Comparison of ENCODE assay signal across 10 cellular contexts in genomic region chr12:14953752-14954151, GRCh38. TPM values are rescaled to one million over a fixed set of nuclear protein-coding genes. Genes with fewer than 3 reads are reported as not detected.
DNase-seq lines count a peak whose midpoint lies in the region; ATAC-seq, FAIRE-seq and TF ChIP-seq lines count a peak whose summit lies in the region.
"Had no signal": no experiment of that assay in that cellular context is flagged by ENCODE, and none has a peak within 500 bp of the region (broad histone marks: within the 10 kb centered on the region; RNA-seq: fewer than 3 reads in every experiment).

No MANE protein-coding gene starts in this region.

- H2AFZ ChIP-seq in osteoblast (ENCODE audit: low read length), result peak overlapping the region; percentile 46

- H3K27ac Mint-ChIP-seq in CD8-positive, alpha-beta T cell, result peak overlapping the region; percentile 94
- H3K27ac Mint-ChIP-seq in HFFc6, result 0 out of 2 replicates have a peak overlapping the region, but pooled peaks have one; percentile 21
- H3K27ac Mint-ChIP-seq in activated naive CD8-positive, alpha-beta T cell treated with anti-CD3 and anti-CD28 coated beads, Interleukin-2, amount 50 U/mL, for 24 hours, result peak overlapping the region; percentile 94

- peak overlapping the region; percentile 38 for H3K4me3 ChIP-seq in CD8-positive, alpha-beta T cell (ENCODE audit: low read depth, low read length)
- no peak overlapping the region for H3K4me3 ChIP-seq in osteoblast (ENCODE audit: insufficient read depth, low read length)

- peaks cover 18% of the 10 kb centered on the region for H3K36me3 ChIP-seq in CD8-positive, alpha-beta T cell (ENCODE audit: insufficient read depth, low read length)
- H3K36me3 ChIP-seq in osteoblast (ENCODE audit: insufficient read depth, low read length), result no peaks in the 10 kb centered on the region

- CTCF ChIA-PET in CD8-positive, alpha-beta T cell (lab: Charles Lee), result interaction anchor here (1.2 to 1.4 kb wide), 3 partner anchors 10 to 102 kb away, joined by 3 to 5 read pairs (median 3); partner anchors contain the start of gene ERP27

- FAIRE-seq in RCC 7860 (lab: Jason Lieb, UNC), result no peak

- intact Hi-C loops in CD8-positive, alpha-beta T cell (cut with DNase I, micrococcal nuclease), result loop anchor here (2.0 to 10.0 kb wide), 5 partner anchors 39 to 931 kb away; partner anchors contain the start of gene STRAP (in 1 of the 2)

- H3K4me1 ChIP-seq in CD8-positive, alpha-beta T cell (ENCODE audit: insufficient read depth, low read length), result peaks cover 78% of the 10 kb centered on the region
- H3K4me1 ChIP-seq in osteoblast (ENCODE audit: insufficient read depth, low read length), result peaks cover 26% of the 10 kb centered on the region

- H3K27me3 Mint-ChIP-seq in CD8-positive, alpha-beta T cell (ENCODE audit: low read depth), result no peaks in the 10 kb centered on the region
- peaks cover 5% of the 10 kb centered on the region for H3K27me3 Mint-ChIP-seq in HFFc6 (ENCODE audit: insufficient read depth)
- no peaks in the 10 kb centered on the region for H3K27me3 Mint-ChIP-seq in activated naive CD8-positive, alpha-beta T cell treated with anti-CD3 and anti-CD28 coated beads, Interleukin-2, amount 50 U/mL, for 24 hours

- POLR2A ChIA-PET in CD8-positive, alpha-beta T cell (lab: Charles Lee), result interaction anchor here (0.8 to 2.9 kb wide), 6 partner anchors 8 to 183 kb away, joined by 3 to 9 read pairs (median 4); partner anchors contain the start of gene ERP27

- H3K4me2 ChIP-seq in osteoblast (ENCODE audit: insufficient read depth, low read length), result no peak overlapping the region

- H3K4me1 Mint-ChIP-seq in CD8-positive, alpha-beta T cell (ENCODE audit: low read depth), result peaks cover 91% of the 10 kb centered on the region
- H3K4me1 Mint-ChIP-seq in HFFc6 (ENCODE audit: low read depth), result peaks cover 45% of the 10 kb centered on the region
- peaks cover 92% of the 10 kb centered on the region for H3K4me1 Mint-ChIP-seq in activated naive CD8-positive, alpha-beta T cell treated with anti-CD3 and anti-CD28 coated beads, Interleukin-2, amount 50 U/mL, for 24 hours

- H3K79me2 ChIP-seq in osteoblast (ENCODE audit: insufficient read depth, low read length), result no peaks in the 10 kb centered on the region

- H3K36me3 Mint-ChIP-seq in CD8-positive, alpha-beta T cell, result peaks cover 80% of the 10 kb centered on the region
- H3K36me3 Mint-ChIP-seq in HFFc6 (ENCODE audit: low read depth), result no peaks in the 10 kb centered on the region
- peaks cover 38% of the 10 kb centered on the region for H3K36me3 Mint-ChIP-seq in activated naive CD8-positive, alpha-beta T cell treated with anti-CD3 and anti-CD28 coated beads, Interleukin-2, amount 50 U/mL, for 24 hours (ENCODE audit: low read depth)

- H3K4me3 Mint-ChIP-seq in CD8-positive, alpha-beta T cell, result peak overlapping the region; percentile 80
- H3K4me3 Mint-ChIP-seq in HFFc6, result no peak overlapping the region
- peak overlapping the region; percentile 75 for H3K4me3 Mint-ChIP-seq in activated naive CD8-positive, alpha-beta T cell treated with anti-CD3 and anti-CD28 coated beads, Interleukin-2, amount 50 U/mL, for 24 hours

- H3K9me3 Mint-ChIP-seq in CD8-positive, alpha-beta T cell, result no peaks in the 10 kb centered on the region
- no peaks in the 10 kb centered on the region for H3K9me3 Mint-ChIP-seq in HFFc6
- H3K9me3 Mint-ChIP-seq in activated naive CD8-positive, alpha-beta T cell treated with anti-CD3 and anti-CD28 coated beads, Interleukin-2, amount 50 U/mL, for 24 hours, result no peaks in the 10 kb centered on the region

- H3K27me3 ChIP-seq in CD8-positive, alpha-beta T cell (ENCODE audit: insufficient read depth, low read length), result no peaks in the 10 kb centered on the region
- H3K27me3 ChIP-seq in osteoblast (ENCODE audit: insufficient read depth, low read length), result no peaks in the 10 kb centered on the region

- DNase-seq in CD8-positive, alpha-beta T cell, result no peak
- DNase-seq in HFFc6, result no peak
- no peak for DNase-seq in activated naive CD8-positive, alpha-beta T cell treated with anti-CD3 and anti-CD28 coated beads, Interleukin-2, amount 50 U/mL, for 24 hours
- DNase-seq in osteoblast (ENCODE audit: insufficient read length, low spot score, missing footprints), result no peak
- DNase-seq in retina, result no peak
- DNase-seq in NK-92 treated with Interleukin-12 subunit alpha and Interleukin-12 subunit beta, amount 100 ng/mL, for 24 hours (lab: John Stamatoyannopoulos, UW), result no peak
- no peak for DNase-seq in RCC 7860 (ENCODE audit: low spot score)
- DNase-seq: aorta, SIG-M5 had no signal

- no peaks in the 10 kb centered on the region for H3K9me3 ChIP-seq in CD8-positive, alpha-beta T cell (ENCODE audit: low read length)
- H3K9me3 ChIP-seq in osteoblast (ENCODE audit: low read depth, low read length), result no peaks in the 10 kb centered on the region

- ATAC-seq in CD8-positive, alpha-beta T cell, result no peak
- ATAC-seq in activated naive CD8-positive, alpha-beta T cell treated with anti-CD3 and anti-CD28 coated beads, Interleukin-2, amount 50 U/mL, for 24 hours, result no peak
- ATAC-seq: activated CD4-positive, CD25-positive, alpha-beta regulatory T cell treated with anti-CD3 and anti-CD28 coated beads, Interleukin-2, amount 50 U/mL, for 24 hours had no signal

- H4K20me1 ChIP-seq in osteoblast (ENCODE audit: insufficient read depth, low read length), result no peaks in the 10 kb centered on the region

- H3K27ac ChIP-seq in CD8-positive, alpha-beta T cell (ENCODE audit: low read depth, low read length), result peak overlapping the region; percentile 69
- H3K27ac ChIP-seq in osteoblast (ENCODE audit: low read depth, low read length), result no peak overlapping the region

- TF ChIP-seq CTCF in CD8-positive, alpha-beta T cell (IDR thresholded peaks at IDR 0.05), result no peak
- TF ChIP-seq CTCF in HFFc6 (IDR thresholded peaks at IDR 0.05) (no peak), osteoblast (IDR thresholded peaks at IDR 0.05; ENCODE audit: extremely low read depth, low read depth, low read length) (no peak)

RNA-seq across cellular contexts. Expression of gene ARHGDIB, which starts 7.6 kb away (rescaled TPM):
- 100 to 1,000 TPM; 769 to 790 TPM for total RNA-seq in CD8-positive, alpha-beta T cell
- 1 to 10 TPM in 4 of 6 experiments, under 1 TPM in 2; 0.76 to 4.8 (median 3.0) TPM for total RNA-seq in HFFc6 (2021; fragmentation: NEBNext Ultra II Directional; extraction: Animal tissue kit (Norgen Biotek cat#: 25700))
- total RNA-seq in osteoblast, result 1.5 and 7.2 TPM in 2 replicates

RNA-seq across cellular contexts. Expression of gene ERP27, which starts 15.4 kb away (rescaled TPM):
- 10 to 100 TPM in 1 of 2 experiments, 1 to 10 TPM in 1; 9.5 to 11.1 TPM for total RNA-seq in CD8-positive, alpha-beta T cell
- not detected for total RNA-seq in HFFc6 (2021; fragmentation: NEBNext Ultra II Directional; extraction: Animal tissue kit (Norgen Biotek cat#: 25700))
- not detected in 2 replicates for total RNA-seq in osteoblast

RNA-seq across cellular contexts. Expression of gene PDE6H, which starts 19.1 kb away (rescaled TPM):
- not detected for total RNA-seq in CD8-positive, alpha-beta T cell
- not detected for total RNA-seq in HFFc6 (2021; fragmentation: NEBNext Ultra II Directional; extraction: Animal tissue kit (Norgen Biotek cat#: 25700))
- total RNA-seq in osteoblast, result not detected in 2 replicates
- total RNA-seq: aorta had no signal

Comparison
In these comparisons a context has a peak if more than half of its experiments do, and no peak if none do; other contexts are left out.
1. H3K27ac Mint-ChIP-seq: peak in every context shown above with its lines; median percentile 94 in CD8-positive, alpha-beta T cell; 94 in activated naive CD8-positive, alpha-beta T cell treated with anti-CD3 and anti-CD28 coated beads, Interleukin-2, amount 50 U/mL, for 24 hours; 21 in HFFc6.
2. RNA of gene ARHGDIB, which starts 7.6 kb away (total RNA-seq): 769 to 790 TPM in CD8-positive, alpha-beta T cell; 1.5 to 7.2 TPM in osteoblast and 0.76 to 4.8 TPM in HFFc6; every median in the first group is over 10 times any median in the second.
3. RNA of gene ERP27, which starts 15.4 kb away (total RNA-seq): 9.5 to 11.1 TPM in CD8-positive, alpha-beta T cell; not detected in HFFc6 and not detected in osteoblast; every median in the first group is over 4 times any median in the second.